Comparison of ENCODE assay signal across 20 cellular contexts in the genomic region with DNA sequence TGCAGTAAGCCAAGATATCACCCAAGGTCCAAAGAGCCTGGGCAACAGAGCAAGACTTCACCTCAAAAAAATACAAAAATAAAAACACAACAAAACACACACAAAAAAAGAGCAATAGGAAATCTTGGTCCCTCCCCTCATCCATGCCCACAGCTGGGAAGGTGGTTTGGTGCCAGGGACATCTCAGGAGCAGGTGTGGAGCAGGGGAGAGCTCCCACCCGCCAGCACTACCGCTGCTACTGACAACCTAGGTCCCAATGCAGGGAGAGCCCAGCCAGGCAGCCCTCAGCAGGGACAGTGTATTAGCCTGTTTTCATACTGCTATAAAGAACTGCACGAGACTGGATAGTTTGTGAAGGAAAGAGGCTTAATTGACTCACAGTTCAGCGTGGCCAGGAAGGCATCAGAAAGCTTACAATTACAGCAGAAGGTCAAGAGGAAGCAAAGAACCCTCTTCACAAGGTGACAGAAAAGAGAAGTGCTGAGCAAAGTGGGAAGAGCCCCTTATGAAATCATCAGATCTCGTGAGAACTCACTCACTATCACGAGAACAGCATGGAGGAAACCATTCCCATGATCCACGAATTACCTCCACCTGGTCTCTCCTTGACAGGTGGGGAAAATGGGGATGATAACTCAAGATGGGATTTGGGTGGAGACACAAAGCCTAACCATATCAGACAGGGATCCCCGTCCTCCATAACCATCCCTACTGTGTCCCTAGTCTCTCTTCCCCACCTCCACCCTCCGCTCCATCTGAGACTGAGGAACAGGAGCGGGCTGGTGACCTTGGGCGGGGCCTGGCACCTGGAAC.
DNase-seq lines count a peak whose midpoint lies in the region; ATAC-seq and TF ChIP-seq lines count a peak whose summit lies in the region.
"Had no signal": no experiment of that assay in that cellular context is flagged by ENCODE, and none has a peak within 500 bp of the region (broad histone marks: within the 10 kb centered on the region; RNA-seq: fewer than 3 reads in every experiment).

No MANE protein-coding gene starts in this region.

- H3K36me3 ChIP-seq in transverse colon (no peaks in the 10 kb centered on the region), SK-N-SH (replicated peaks in 1 of 2; ENCODE audit: control insufficient read depth in 1 of 2, insufficient read depth in 2 of 2, low read length in 1 of 2) (no peaks in the 10 kb centered on the region), esophagus squamous epithelium (no peaks in the 10 kb centered on the region)
- H3K36me3 ChIP-seq: breast epithelium, neural progenitor cell, right atrium auricular region, tibial artery had no signal

- peaks cover 12% of the 10 kb centered on the region for H3K4me1 Mint-ChIP-seq in chondrocyte (ENCODE audit: low read depth)
- H3K4me1 Mint-ChIP-seq: activated CD8-positive, alpha-beta memory T cell treated with anti-CD3 and anti-CD28 coated beads, Interleukin-2, amount 10 ng/mL, durations not matched to agents 7 days and 5 days had no signal

- no peak for TF ChIP-seq CTCF in chondrocyte (IDR thresholded peaks at IDR 0.05)
- TF ChIP-seq CTCF in transverse colon (IDR thresholded peaks at IDR 0.05), result no peak
- no peak for TF ChIP-seq CTCF in SK-N-SH (IDR thresholded peaks at IDR 0.05)
- no peak for TF ChIP-seq CTCF in esophagus squamous epithelium (IDR thresholded peaks at IDR 0.05)

- CTCF ChIA-PET in SK-N-SH (lab: Yijun Ruan, JAX), result interaction anchor here (5.8 kb wide), 1 partner anchor 11 kb away, joined by 31 read pairs; no protein-coding TSS in a partner anchor

- no peaks in the 10 kb centered on the region for H3F3A ChIP-seq in SK-N-SH (replicated peaks; ENCODE audit: insufficient read depth)

- no peaks in the 10 kb centered on the region for H3K9me2 ChIP-seq in SK-N-SH

- H3K9ac ChIP-seq in SK-N-SH, result no peak overlapping the region
- H3K9ac ChIP-seq: neural progenitor cell had no signal

- H3K27ac Mint-ChIP-seq in chondrocyte (ENCODE audit: unreplicated experiment), result no peak overlapping the region
- H3K27ac Mint-ChIP-seq: activated CD8-positive, alpha-beta memory T cell treated with anti-CD3 and anti-CD28 coated beads, Interleukin-2, amount 10 ng/mL, durations not matched to agents 7 days and 5 days; neural progenitor cell had no signal

- no peaks in the 10 kb centered on the region for H3K9me3 ChIP-seq in transverse colon
- H3K9me3 ChIP-seq in SK-N-SH, result no peaks in the 10 kb centered on the region
- no peaks in the 10 kb centered on the region for H3K9me3 ChIP-seq in esophagus squamous epithelium
- H3K9me3 ChIP-seq: breast epithelium, right atrium auricular region, tibial artery had no signal

- no peak for TF ChIP-seq RAD21 in SK-N-SH (IDR thresholded peaks at IDR 0.05; ENCODE audit: low read length)

- H3K4me3 ChIP-seq in transverse colon, result no peak overlapping the region
- no peak overlapping the region for H3K4me3 ChIP-seq in SK-N-SH (ENCODE audit: low read depth in 2 of 2, low read length in 1 of 2)
- no peak overlapping the region for H3K4me3 ChIP-seq in esophagus squamous epithelium
- H3K4me3 ChIP-seq: breast epithelium, neural progenitor cell, right atrium auricular region, tibial artery had no signal

- DNase-seq in activated effector memory CD4-positive, alpha-beta T cell treated with anti-CD3 and anti-CD28 coated beads, Interleukin-2, amount 50 U/mL, for 16 hours, result peak; percentile 42
- DNase-seq in activated effector memory CD4-positive, alpha-beta T cell treated with Interleukin-2 at 50 U/mL for 16 hours, result no peak
- DNase-seq in NCI-H2227 treated with DMSO at 0.1 percent for 48 hours (lab: John Stamatoyannopoulos, UW) (peak; percentile 53), chondrocyte (ENCODE audit: low spot score) (peak; percentile 39), transverse colon (no peak), SK-N-SH (no peak), esophagus squamous epithelium (lab: John Stamatoyannopoulos, UW) (no peak)
- DNase-seq: activated CD8-positive, alpha-beta memory T cell treated with anti-CD3 and anti-CD28 coated beads, Interleukin-2, amount 10 ng/mL, durations not matched to agents 7 days and 5 days; activated naive CD4-positive, alpha-beta T cell treated with anti-CD3 and anti-CD28 coated beads, Interleukin-2, amount 50 U/mL, for 16 hours; foreskin keratinocyte; NCI-H1092 treated with DMSO at 0.1 percent for 48 hours; NCI-H345; T-helper 1 cell had no signal

- H3K4me1 ChIP-seq in transverse colon (peaks cover 0 to 13% (median 6%) of the 10 kb centered on the region in 4 donors), SK-N-SH (ENCODE audit: control insufficient read depth in 1 of 2, insufficient read depth in 2 of 2, low read depth in 1 of 2, low read length in 1 of 2) (no peaks in the 10 kb centered on the region; a peak in 1 of 4 replicates), esophagus squamous epithelium (peaks cover 0 to 3% (median 0%) of the 10 kb centered on the region in 3 donors)
- H3K4me1 ChIP-seq: breast epithelium, foreskin keratinocyte, right atrium auricular region, tibial artery had no signal

- TF ChIP-seq POLR2A in transverse colon (IDR thresholded peaks at IDR 0.05) (no peak), esophagus squamous epithelium (IDR thresholded peaks at IDR 0.05) (no peak)

- intact Hi-C loops in transverse colon (cut with DNase I; ENCODE audit: low total_unique reads), result no loop called here
- intact Hi-C loops in esophagus squamous epithelium (cut with DNase I), result no loop called here

- H3K4me2 ChIP-seq in SK-N-SH, result no peak overlapping the region
- H3K4me2 ChIP-seq: neural progenitor cell had no signal

- 53% methylated on average over 11 of the region's 11 CpGs; no CpG with 5 or more reads in 1 of the 2 donors for WGBS in transverse colon (ENCODE audit: low coverage in 1 of 2), 2 donors
- 53% methylated on average over 10 of the region's 11 CpGs for WGBS in SK-N-SH (ENCODE audit: low lambda C conversion rate)
- 68 to 75% methylated on average over 10 to 11 of the region's 11 CpGs for WGBS in esophagus squamous epithelium, 2 donors

- H3K27ac ChIP-seq in transverse colon, result peak overlapping the region in 3 of 4 donors; percentile 15 to 41 (median 40)
- H3K27ac ChIP-seq in SK-N-SH (ENCODE audit: low read depth in 2 of 2, low read length in 1 of 2), result no peak overlapping the region
- no peak overlapping the region for H3K27ac ChIP-seq in esophagus squamous epithelium
- H3K27ac ChIP-seq: breast epithelium, foreskin keratinocyte, neural progenitor cell, right atrium auricular region, tibial artery had no signal

- peaks cover 15% of the 10 kb centered on the region for H3K27me3 Mint-ChIP-seq in chondrocyte (ENCODE audit: low read depth)

- no peaks in the 10 kb centered on the region for H3K79me2 ChIP-seq in SK-N-SH (ENCODE audit: insufficient read depth)

- ATAC-seq in GM21515 (IDR thresholded peaks at IDR 0.05; ENCODE audit: unreplicated experiment), result no peak
- ATAC-seq: activated CD4-positive, CD25-positive, alpha-beta regulatory T cell treated with anti-CD3 and anti-CD28 coated beads, Interleukin-2, amount 50 U/mL, for 24 hours; Panc1 had no signal

- H3K27me3 ChIP-seq in transverse colon, result no peaks in the 10 kb centered on the region
- H3K27me3 ChIP-seq in SK-N-SH (ENCODE audit: insufficient read depth), result peaks cover 37% of the 10 kb centered on the region; the same call in 1 of the 2 replicates
- H3K27me3 ChIP-seq in esophagus squamous epithelium, result peaks cover 0 to 33% (median 0%) of the 10 kb centered on the region in 4 donors
- H3K27me3 ChIP-seq: breast epithelium, neural progenitor cell, right atrium auricular region had no signal

- no peaks in the 10 kb centered on the region for H3K9me3 Mint-ChIP-seq in chondrocyte (ENCODE audit: low read depth)
- H3K9me3 Mint-ChIP-seq: neural progenitor cell had no signal

- no peak overlapping the region for H2AFZ ChIP-seq in SK-N-SH (ENCODE audit: low read depth)
- H2AFZ ChIP-seq: neural progenitor cell had no signal

- in situ Hi-C loops in transverse colon (cut with MboI; ENCODE audit: low pct_ligation_motif_present in 1 of 4, low pct_unique_long_range_greater_than_20kb in 1 of 4, low sequenced_read_pairs in 3 of 4), result no loop called here

- no peaks in the 10 kb centered on the region for H4K20me1 ChIP-seq in SK-N-SH (ENCODE audit: insufficient read depth)

- no peaks in the 10 kb centered on the region for H3K36me3 Mint-ChIP-seq in chondrocyte (ENCODE audit: low read depth)
- H3K36me3 Mint-ChIP-seq: activated CD8-positive, alpha-beta memory T cell treated with anti-CD3 and anti-CD28 coated beads, Interleukin-2, amount 10 ng/mL, durations not matched to agents 7 days and 5 days; neural progenitor cell had no signal

- H3K4me3 Mint-ChIP-seq in chondrocyte (ENCODE audit: unreplicated experiment), result no peak overlapping the region
- H3K4me3 Mint-ChIP-seq: activated CD8-positive, alpha-beta memory T cell treated with anti-CD3 and anti-CD28 coated beads, Interleukin-2, amount 10 ng/mL, durations not matched to agents 7 days and 5 days; neural progenitor cell had no signal

- POLR2A ChIA-PET in SK-N-SH (lab: Yijun Ruan, JAX), result no interaction called here

- TF ChIP-seq EP300 in transverse colon (IDR thresholded peaks at IDR 0.05; ENCODE audit: low read depth) (no peak), SK-N-SH (IDR thresholded peaks at IDR 0.05; ENCODE audit: borderline replicate concordance in 1 of 2, low read depth in 1 of 2, low read length in 1 of 2) (no peak)

TF ChIP-seq in SK-N-SH, 30 proteins besides CTCF, POLR2A, EP300 and RAD21 (continues in another document):
- TF ChIP-seq RXRA (IDR thresholded peaks at IDR 0.05; ENCODE audit: borderline replicate concordance, low read depth) (no peak), MEF2A (IDR thresholded peaks at IDR 0.05; ENCODE audit: borderline replicate concordance, low read depth) (no peak), NRF1 (IDR thresholded peaks at IDR 0.05; ENCODE audit: low read depth, low read length) (no peak), ELF1 (IDR thresholded peaks at IDR 0.05) (no peak), FOXJ3 (CRISPR knock-in tag; IDR thresholded peaks at IDR 0.05) (no peak), RCOR1 (IDR thresholded peaks at IDR 0.05; ENCODE audit: low read length) (no peak)
- TF ChIP-seq, protein P1, sequence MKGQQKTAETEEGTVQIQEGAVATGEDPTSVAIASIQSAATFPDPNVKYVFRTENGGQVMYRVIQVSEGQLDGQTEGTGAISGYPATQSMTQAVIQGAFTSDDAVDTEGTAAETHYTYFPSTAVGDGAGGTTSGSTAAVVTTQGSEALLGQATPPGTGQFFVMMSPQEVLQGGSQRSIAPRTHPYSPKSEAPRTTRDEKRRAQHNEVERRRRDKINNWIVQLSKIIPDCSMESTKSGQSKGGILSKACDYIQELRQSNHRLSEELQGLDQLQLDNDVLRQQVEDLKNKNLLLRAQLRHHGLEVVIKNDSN (IDR thresholded peaks at IDR 0.05; ENCODE audit: borderline replicate concordance, low read depth), result no peak
- TF ChIP-seq, protein P2, sequence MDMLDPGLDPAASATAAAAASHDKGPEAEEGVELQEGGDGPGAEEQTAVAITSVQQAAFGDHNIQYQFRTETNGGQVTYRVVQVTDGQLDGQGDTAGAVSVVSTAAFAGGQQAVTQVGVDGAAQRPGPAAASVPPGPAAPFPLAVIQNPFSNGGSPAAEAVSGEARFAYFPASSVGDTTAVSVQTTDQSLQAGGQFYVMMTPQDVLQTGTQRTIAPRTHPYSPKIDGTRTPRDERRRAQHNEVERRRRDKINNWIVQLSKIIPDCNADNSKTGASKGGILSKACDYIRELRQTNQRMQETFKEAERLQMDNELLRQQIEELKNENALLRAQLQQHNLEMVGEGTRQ (IDR thresholded peaks at IDR 0.05; ENCODE audit: borderline replicate concordance, low read depth, low read length), result no peak

Comparison
In these comparisons a context has a peak if more than half of its experiments do, and no peak if none do; other contexts are left out.
1. DNase-seq: peak in activated effector memory CD4-positive, alpha-beta T cell treated with anti-CD3 and anti-CD28 coated beads, Interleukin-2, amount 50 U/mL, for 16 hours (single experiment), NCI-H2227 treated with DMSO at 0.1 percent for 48 hours (single experiment) and chondrocyte (single experiment); none in activated effector memory CD4-positive, alpha-beta T cell treated with Interleukin-2 at 50 U/mL for 16 hours (single experiment), transverse colon (single experiment), SK-N-SH (single experiment) and esophagus squamous epithelium (single experiment).
2. H3K27ac ChIP-seq: peak in transverse colon (3 of 4); none in SK-N-SH (0 of 2) and esophagus squamous epithelium (0 of 4).